19 cellular contexts compared by ENCODE assay signal in the genomic region with DNA sequence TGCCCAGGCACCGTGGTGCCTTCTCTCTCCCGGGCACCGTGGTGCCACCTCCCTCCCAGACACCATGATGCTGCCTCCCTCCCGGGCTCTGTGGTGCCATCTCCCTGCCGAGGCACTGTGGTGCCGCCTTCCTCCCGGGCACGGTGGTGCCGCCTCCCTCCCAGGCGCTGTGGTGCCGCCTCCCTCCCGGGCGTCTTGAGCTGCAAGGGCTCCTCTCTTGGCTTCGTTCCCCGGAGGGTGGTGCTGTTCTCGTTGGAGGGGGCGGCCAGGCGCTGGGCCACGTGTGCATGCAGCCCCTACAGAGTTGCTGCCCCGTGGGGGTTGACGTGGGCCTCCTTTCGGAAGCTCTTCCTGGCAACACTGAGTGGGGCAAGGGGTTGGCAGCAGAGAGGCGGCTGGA. TPM values are rescaled to one million over a fixed set of nuclear protein-coding genes. Genes with fewer than 3 reads are reported as not detected.
DNase-seq lines count a peak whose midpoint lies in the region; ATAC-seq and TF ChIP-seq lines count a peak whose summit lies in the region.
"Had no signal": no experiment of that assay in that cellular context is flagged by ENCODE, and none has a peak within 500 bp of the region (broad histone marks: within the 10 kb centered on the region; RNA-seq: fewer than 3 reads in every experiment).

No MANE protein-coding gene starts in this region.

- no peaks in the 10 kb centered on the region for H3K9me3 Mint-ChIP-seq in activated T-helper 17 cell treated with anti-CD3 and anti-CD28 coated beads, Interleukin-2, amount 50 U/mL, for 72 hours
- H3K9me3 Mint-ChIP-seq: activated naive CD8-positive, alpha-beta T cell treated with anti-CD3 and anti-CD28 coated beads, Interleukin-2, amount 10 ng/mL, durations not matched to agents 7 days and 5 days; activated T-helper 1 cell treated with anti-CD3 and anti-CD28 coated beads, Interleukin-12 subunit alpha, Interleukin-12 subunit beta, Interleukin-2, Interleukin-4 antibody, amounts not matched to agents 30 ng/mL and 10 ng/mL and 1 ng/mL, durations not matched to agents 14 hours and 24 hours and 36 hours; HFFc6; mesothelial cell of epicardium; T-helper 2 cell treated with Interferon-gamma antibody and Interleukin-4, amounts not matched to agents 5 μg/mL and 100 μg/mL, for 36 hours had no signal

- H3K27me3 ChIP-seq in left lung (no peaks in the 10 kb centered on the region), upper lobe of right lung (no peaks in the 10 kb centered on the region)

- H3K4me1 ChIP-seq in left lung (peaks cover 0 to 11% of the 10 kb centered on the region in 2 donors), upper lobe of right lung (peaks cover 3% of the 10 kb centered on the region)

- H3K27ac Mint-ChIP-seq in activated T-helper 17 cell treated with anti-CD3 and anti-CD28 coated beads, Interleukin-2, amount 50 U/mL, for 72 hours = no peak overlapping the region
- H3K27ac Mint-ChIP-seq: activated naive CD8-positive, alpha-beta T cell treated with anti-CD3 and anti-CD28 coated beads, Interleukin-2, amount 10 ng/mL, durations not matched to agents 7 days and 5 days; activated T-helper 1 cell treated with anti-CD3 and anti-CD28 coated beads, Interleukin-12 subunit alpha, Interleukin-12 subunit beta, Interleukin-2, Interleukin-4 antibody, amounts not matched to agents 30 ng/mL and 10 ng/mL and 1 ng/mL, durations not matched to agents 14 hours and 24 hours and 36 hours; HFFc6; mesothelial cell of epicardium; T-helper 2 cell treated with Interferon-gamma antibody and Interleukin-4, amounts not matched to agents 5 μg/mL and 100 μg/mL, for 36 hours had no signal

- H3K9me3 ChIP-seq in SK-N-MC (ENCODE audit: low read depth, low read length) (no peaks in the 10 kb centered on the region), left lung (no peaks in the 10 kb centered on the region), upper lobe of right lung (no peaks in the 10 kb centered on the region)

- no peaks in the 10 kb centered on the region for H3K27me3 Mint-ChIP-seq in activated T-helper 17 cell treated with anti-CD3 and anti-CD28 coated beads, Interleukin-2, amount 50 U/mL, for 72 hours
- H3K27me3 Mint-ChIP-seq: activated naive CD8-positive, alpha-beta T cell treated with anti-CD3 and anti-CD28 coated beads, Interleukin-2, amount 10 ng/mL, durations not matched to agents 7 days and 5 days had no signal

- H3K36me3 Mint-ChIP-seq in activated T-helper 17 cell treated with anti-CD3 and anti-CD28 coated beads, Interleukin-2, amount 50 U/mL, for 72 hours (ENCODE audit: low read depth) = peaks cover 9% of the 10 kb centered on the region
- H3K36me3 Mint-ChIP-seq: activated naive CD8-positive, alpha-beta T cell treated with anti-CD3 and anti-CD28 coated beads, Interleukin-2, amount 10 ng/mL, durations not matched to agents 7 days and 5 days; mesothelial cell of epicardium had no signal

- DNase-seq in left ventricle myocardium superior (no peak), Right ventricle myocardium superior (no peak), SK-N-MC (ENCODE audit: low read depth, low spot score) (no peak), left lung (peak in 1 of 2 donors; percentile 84), upper lobe of right lung (peak; percentile 83), AML-193 (lab: John Stamatoyannopoulos, UW) (no peak)
- DNase-seq: activated CD4-positive, CD25-positive, alpha-beta regulatory T cell treated with anti-CD3 and anti-CD28 coated beads, Interleukin-2, amount 50 U/mL, for 72 hours; activated naive CD8-positive, alpha-beta T cell treated with anti-CD3 and anti-CD28 coated beads, Interleukin-2, amount 10 ng/mL, durations not matched to agents 7 days and 5 days; EL; HFFc6; NCI-H187 treated with DMSO at 0.1 percent for 48 hours; NCI-H510A treated with DMSO at 0.1 percent for 48 hours; SIG-M5 had no signal

- no peaks in the 10 kb centered on the region for H3K4me1 Mint-ChIP-seq in activated T-helper 17 cell treated with anti-CD3 and anti-CD28 coated beads, Interleukin-2, amount 50 U/mL, for 72 hours

- peak; percentile 3 for ATAC-seq in left ventricle myocardium superior
- ATAC-seq in Right ventricle myocardium superior (ENCODE audit: poor library complexity) = no peak
- ATAC-seq in left lung = peak; percentile 47
- ATAC-seq in upper lobe of right lung = peak; percentile 39
- ATAC-seq in activated T-helper 17 cell treated with anti-CD3 and anti-CD28 coated beads, Interleukin-2, amount 50 U/mL, for 72 hours (replicated peaks) = no peak
- ATAC-seq in activated CD4-positive, CD25-positive, alpha-beta regulatory T cell treated with anti-CD3 and anti-CD28 coated beads, Interleukin-2, amount 50 U/mL, for 24 hours = no peak

- intact Hi-C loops in left ventricle myocardium superior (cut with micrococcal nuclease) = no loop called here
- intact Hi-C loops in Right ventricle myocardium superior (cut with DNase I) = no loop called here
- intact Hi-C loops in left lung (cut with DNase I) = no loop called here
- intact Hi-C loops in upper lobe of right lung (cut with DNase I) = no loop called here

- H3K4me3 Mint-ChIP-seq in activated T-helper 17 cell treated with anti-CD3 and anti-CD28 coated beads, Interleukin-2, amount 50 U/mL, for 72 hours = no peak overlapping the region
- H3K4me3 Mint-ChIP-seq: activated naive CD8-positive, alpha-beta T cell treated with anti-CD3 and anti-CD28 coated beads, Interleukin-2, amount 10 ng/mL, durations not matched to agents 7 days and 5 days; activated T-helper 1 cell treated with anti-CD3 and anti-CD28 coated beads, Interleukin-12 subunit alpha, Interleukin-12 subunit beta, Interleukin-2, Interleukin-4 antibody, amounts not matched to agents 30 ng/mL and 10 ng/mL and 1 ng/mL, durations not matched to agents 14 hours and 24 hours and 36 hours; HFFc6; mesothelial cell of epicardium; T-helper 2 cell treated with Interferon-gamma antibody and Interleukin-4, amounts not matched to agents 5 μg/mL and 100 μg/mL, for 36 hours had no signal

- peak overlapping the region; percentile 54 for H3K4me3 ChIP-seq in SK-N-MC
- H3K4me3 ChIP-seq in left lung = no peak overlapping the region
- H3K4me3 ChIP-seq in upper lobe of right lung = peak overlapping the region; percentile 10
- H3K4me3 ChIP-seq: coronary artery had no signal

- peak overlapping the region; percentile 50 for H3K9ac ChIP-seq in SK-N-MC (ENCODE audit: insufficient read length)

- H3K36me3 ChIP-seq in SK-N-MC (ENCODE audit: insufficient read depth, low read length) (no peaks in the 10 kb centered on the region), left lung (peaks cover 0 to 29% of the 10 kb centered on the region in 2 donors), upper lobe of right lung (no peaks in the 10 kb centered on the region)

- no peak for TF ChIP-seq CTCF in left lung (IDR thresholded peaks at IDR 0.05)
- TF ChIP-seq CTCF in upper lobe of right lung (IDR thresholded peaks at IDR 0.05) = no peak

- H3K27ac ChIP-seq in SK-N-MC (peak overlapping the region; percentile 77), left lung (peak overlapping the region; percentile 60 to 72), upper lobe of right lung (peak overlapping the region; percentile 78)
- H3K27ac ChIP-seq: coronary artery had no signal

RNA-seq across cellular contexts. Expression of a gene that starts 8.2 kb away (rescaled TPM):
- total RNA-seq in left ventricle myocardium superior = 27.0 TPM
- total RNA-seq in Right ventricle myocardium superior = 27.8 TPM
- 10 to 100 TPM; 42.9 to 77.7 TPM for total RNA-seq in left lung
- total RNA-seq in upper lobe of right lung = 40.2 TPM
- 100 to 1,000 TPM in 1 of 2 donors, 10 to 100 TPM in 1; 66.1 to 102 TPM for total RNA-seq in activated T-helper 17 cell treated with anti-CD3 and anti-CD28 coated beads, Interleukin-2, amount 50 U/mL, for 72 hours

RNA-seq across cellular contexts. Expression of a gene that starts 8.7 kb away (rescaled TPM):
- total RNA-seq in left ventricle myocardium superior (6.3 TPM), Right ventricle myocardium superior (4.7 TPM), left lung (10 to 100 TPM; 16.9 to 20.7 TPM), upper lobe of right lung (12.2 TPM)
- total RNA-seq in activated T-helper 17 cell treated with anti-CD3 and anti-CD28 coated beads, Interleukin-2, amount 50 U/mL, for 72 hours = 10 to 100 TPM; 14.0 to 23.9 TPM

RNA-seq across cellular contexts. Expression of a gene that starts 17.0 kb away (rescaled TPM):
- 1.8 TPM for total RNA-seq in left ventricle myocardium superior
- 0.97 TPM for total RNA-seq in Right ventricle myocardium superior
- 10 to 100 TPM in 1 of 2 donors, 1 to 10 TPM in 1; 4.2 to 11.5 TPM for total RNA-seq in left lung
- 3.4 TPM for total RNA-seq in upper lobe of right lung
- 1 to 10 TPM; 6.6 to 7.7 TPM for total RNA-seq in activated T-helper 17 cell treated with anti-CD3 and anti-CD28 coated beads, Interleukin-2, amount 50 U/mL, for 72 hours

RNA-seq across cellular contexts. Expression of a gene that starts 23.1 kb away (rescaled TPM):
- total RNA-seq in left ventricle myocardium superior = 177 TPM
- total RNA-seq in Right ventricle myocardium superior = 178 TPM
- 100 to 1,000 TPM; 113 to 152 TPM for total RNA-seq in left lung
- total RNA-seq in upper lobe of right lung = 143 TPM
- total RNA-seq in activated T-helper 17 cell treated with anti-CD3 and anti-CD28 coated beads, Interleukin-2, amount 50 U/mL, for 72 hours = 10 to 100 TPM; 63.1 to 91.0 TPM

RNA-seq across cellular contexts. Expression of a gene that starts 37.0 kb away (rescaled TPM):
- total RNA-seq in left ventricle myocardium superior (25.4 TPM), Right ventricle myocardium superior (25.4 TPM), left lung (10 to 100 TPM; 35.1 to 40.2 TPM), upper lobe of right lung (50.3 TPM)
- total RNA-seq in activated T-helper 17 cell treated with anti-CD3 and anti-CD28 coated beads, Interleukin-2, amount 50 U/mL, for 72 hours = 10 to 100 TPM; 22.3 to 30.3 TPM

Comparison
In these comparisons a context has a peak if more than half of its experiments do, and no peak if none do; other contexts are left out.
1. ATAC-seq: peak in left ventricle myocardium superior (single experiment), left lung (single experiment) and upper lobe of right lung (single experiment); none in Right ventricle myocardium superior (single experiment), activated T-helper 17 cell treated with anti-CD3 and anti-CD28 coated beads, Interleukin-2, amount 50 U/mL, for 72 hours (single experiment) and activated CD4-positive, CD25-positive, alpha-beta regulatory T cell treated with anti-CD3 and anti-CD28 coated beads, Interleukin-2, amount 50 U/mL, for 24 hours (0 of 2).
2. H3K4me3 ChIP-seq: peak in SK-N-MC (single experiment) and upper lobe of right lung (single experiment); none in left lung (0 of 2).
3. Peak in every context shown above with its lines, with median percentiles within 50 percentile points of each other: H3K27ac ChIP-seq.